Comparison of ENCODE assay signal across 13 cellular contexts in genomic region chr19:29708553-29709439, GRCh38. TPM values are rescaled to one million over a fixed set of nuclear protein-coding genes. Genes with fewer than 3 reads are reported as not detected.
A peak's percentile ranks its signal among the peaks of the same experiment; 100 is the strongest.
DNase-seq lines count a peak whose midpoint lies in the region; ATAC-seq and TF ChIP-seq lines count a peak whose summit lies in the region.
"Had no signal": no experiment of that assay in that cellular context is flagged by ENCODE, and none has a peak within 500 bp of the region (broad histone marks: within the 10 kb centered on the region; RNA-seq: fewer than 3 reads in every experiment).

No MANE protein-coding gene starts in this region.

- H3K36me3 ChIP-seq in aorta (ENCODE audit: control insufficient read depth in 1 of 2, insufficient read depth in 2 of 2, low read length in 1 of 2), result no peaks in the 10 kb centered on the region

- no peaks in the 10 kb centered on the region for H3K27me3 Mint-ChIP-seq in WTC11 (ENCODE audit: low read depth)

- intact Hi-C loops in Right ventricle myocardium inferior (cut with DNase I) (no loop called here), cardiac septum (cut with DNase I) (no loop called here), aorta (cut with DNase I) (no loop called here)

- no peak overlapping the region for H3K27ac ChIP-seq in aorta (ENCODE audit: low read depth in 1 of 2, low read length in 2 of 2)
- H3K27ac ChIP-seq: GM23248, PC-9 had no signal

- CTCF ChIA-PET in WTC11 (lab: Charles Lee), result interaction anchor here (1.2 to 3.2 kb wide), 2 partner anchors 8 to 15 kb away, joined by 3 to 13 read pairs; no protein-coding TSS in a partner anchor

- POLR2A ChIA-PET in WTC11 (lab: Charles Lee), result no interaction called here

- ATAC-seq in Right ventricle myocardium inferior, result peak; percentile 80
- peak; percentile 52 for ATAC-seq in aorta (ENCODE audit: low FRiP score)
- ATAC-seq in HG03571 (IDR thresholded peaks at IDR 0.05; ENCODE audit: unreplicated experiment), result no peak
- ATAC-seq in WTC11, result no peak

- H3K9me3 ChIP-seq in aorta (ENCODE audit: control insufficient read depth, low read length), result no peaks in the 10 kb centered on the region

- peaks cover 3% of the 10 kb centered on the region; the same call in 1 of the 2 replicates for H3K36me3 Mint-ChIP-seq in WTC11

- 29 to 40% methylated on average over 18 of the region's 18 CpGs for WGBS in aorta, 2 donors

- H3K27me3 ChIP-seq in aorta (ENCODE audit: control insufficient read depth in 1 of 2, insufficient read depth in 2 of 2, low read length in 1 of 2), result no peaks in the 10 kb centered on the region

- H3K4me3 Mint-ChIP-seq in WTC11, result no peak overlapping the region

- H3K9me3 Mint-ChIP-seq in WTC11, result no peaks in the 10 kb centered on the region

- DNase-seq in Right ventricle myocardium inferior (ENCODE audit: missing footprints) (no peak), cardiac septum (ENCODE audit: low spot score) (no peak), epithelial cell of proximal tubule (ENCODE audit: low read depth) (peak; percentile 64), myocyte (ENCODE audit: low read depth) (peak; percentile 71), aorta (no peak), WTC11 (ENCODE audit: low spot score) (no peak), NCI-H345 (lab: John Stamatoyannopoulos, UW) (no peak)
- DNase-seq: activated gamma-delta T cell treated with Interleukin-2 at 50 U/mL for 16 hours, AML-193, GDM1, GM23248, PC-9 had no signal

- no peak overlapping the region for H3K27ac Mint-ChIP-seq in WTC11

- H3K4me1 ChIP-seq in aorta (ENCODE audit: control insufficient read depth in 1 of 2, insufficient read depth in 2 of 2, low read length in 2 of 2), result no peaks in the 10 kb centered on the region

- TF ChIP-seq CTCF in epithelial cell of proximal tubule (conservative IDR thresholded peaks at IDR 0.05; ENCODE audit: low read depth, low read length) (no peak), WTC11 (IDR thresholded peaks at IDR 0.05) (no peak)

- H3K4me3 ChIP-seq in epithelial cell of proximal tubule (ENCODE audit: low read depth, low read length), result no peak overlapping the region
- H3K4me3 ChIP-seq in aorta (ENCODE audit: low read length in 2 of 2), result no peak overlapping the region
- H3K4me3 ChIP-seq: GM23248, PC-9 had no signal

- peaks cover 12% of the 10 kb centered on the region for H3K4me1 Mint-ChIP-seq in WTC11

TF ChIP-seq in WTC11, 78 proteins besides CTCF, POLR2A, EP300 and RAD21:
- TF ChIP-seq MLX (CRISPR knock-in tag; IDR thresholded peaks at IDR 0.05) (no peak), NFYB (CRISPR knock-in tag; conservative IDR thresholded peaks at IDR 0.05; ENCODE audit: low read depth) (no peak), E2F1 (CRISPR knock-in tag; IDR thresholded peaks at IDR 0.05) (no peak), CREM (CRISPR knock-in tag; IDR thresholded peaks at IDR 0.05) (no peak), PRDM15 (CRISPR knock-in tag; IDR thresholded peaks at IDR 0.05) (no peak), GTF2I (CRISPR knock-in tag; conservative IDR thresholded peaks at IDR 0.05) (no peak), RORB (CRISPR knock-in tag; IDR thresholded peaks at IDR 0.05) (no peak), ELF4 (CRISPR knock-in tag; IDR thresholded peaks at IDR 0.05; ENCODE audit: low read depth) (no peak), ATF6 (CRISPR knock-in tag; IDR thresholded peaks at IDR 0.05) (no peak), ZNF671 (CRISPR knock-in tag; IDR thresholded peaks at IDR 0.05) (no peak), ETV6 (CRISPR knock-in tag; IDR thresholded peaks at IDR 0.05) (no peak), ATF2 (CRISPR knock-in tag; IDR thresholded peaks at IDR 0.05; ENCODE audit: borderline replicate concordance, low read depth) (no peak), SP1 (CRISPR knock-in tag; conservative IDR thresholded peaks at IDR 0.05) (no peak), RELA (CRISPR knock-in tag; IDR thresholded peaks at IDR 0.05; ENCODE audit: borderline replicate concordance) (no peak)

RNA-seq across cellular contexts. Expression of gene C19orf12, which starts 6.3 kb away (rescaled TPM):
- 64.2 TPM for total RNA-seq in Right ventricle myocardium inferior
- 38.0 TPM for total RNA-seq in cardiac septum
- 24.9 and 31.2 TPM in 2 replicates for total RNA-seq in epithelial cell of proximal tubule
- total RNA-seq in myocyte, result 64.7 and 69.7 TPM in 2 replicates
- polyA plus RNA-seq in myocyte (2012), result 51.9 TPM
- total RNA-seq in aorta, result 10 to 100 TPM; 26.4 to 32.8 TPM
- 10 to 100 TPM; 14.3 to 19.5 TPM for polyA plus RNA-seq in aorta
- 15.5 to 19.0 TPM (median 17.2 TPM) in 3 replicates for total RNA-seq in WTC11 (2021)

RNA-seq across cellular contexts. Expression of gene PLEKHF1, which starts 43.5 kb away (rescaled TPM):
- total RNA-seq in Right ventricle myocardium inferior, result 43.6 TPM
- total RNA-seq in cardiac septum, result 9.5 TPM
- total RNA-seq in epithelial cell of proximal tubule, result 10.4 and 16.3 TPM in 2 replicates
- total RNA-seq in myocyte, result 29.3 and 38.1 TPM in 2 replicates
- 31.5 TPM for polyA plus RNA-seq in myocyte (2012)
- total RNA-seq in aorta, result 10 to 100 TPM; 10.8 to 17.5 TPM
- 10 to 100 TPM in 1 of 2 donors, 1 to 10 TPM in 1; 9.9 to 17.2 TPM for polyA plus RNA-seq in aorta
- total RNA-seq in WTC11 (2021), result 10.8 to 17.9 TPM (median 14.0 TPM) in 3 replicates

Comparison
In these comparisons a context has a peak if more than half of its experiments do, and no peak if none do; other contexts are left out.
1. ATAC-seq: peak in Right ventricle myocardium inferior (single experiment) and aorta (single experiment); none in HG03571 (single experiment) and WTC11 (single experiment).
2. DNase-seq: peak in epithelial cell of proximal tubule (single experiment) and myocyte (single experiment); none in Right ventricle myocardium inferior (single experiment), cardiac septum (single experiment), aorta (0 of 2), WTC11 (single experiment) and NCI-H345 (single experiment).